ENCODE assay signal across 19 cellular contexts in genomic region chr6:87118054-87118453, GRCh38. TPM values are rescaled to one million over a fixed set of nuclear protein-coding genes. Genes with fewer than 3 reads are reported as not detected.
DNase-seq lines count a peak whose midpoint lies in the region; ATAC-seq, FAIRE-seq and TF ChIP-seq lines count a peak whose summit lies in the region.
"Had no signal": no experiment of that assay in that cellular context is flagged by ENCODE, and none has a peak within 500 bp of the region (broad histone marks: within the 10 kb centered on the region; RNA-seq: fewer than 3 reads in every experiment).

No MANE protein-coding gene starts in this region.

- no peak overlapping the region for H3K27ac Mint-ChIP-seq in activated CD4-positive, alpha-beta T cell treated with anti-CD3 and anti-CD28 coated beads, Interleukin-2, amount 10 ng/mL, durations not matched to agents 24 days and 14 days
- no peak overlapping the region for H3K27ac Mint-ChIP-seq in activated CD4-positive, alpha-beta T cell treated with anti-CD3 and anti-CD28 coated beads, Interleukin-2, amount 10 ng/mL, durations not matched to agents 7 days and 5 days
- H3K27ac Mint-ChIP-seq: H9 had no signal

- H3K9me3 ChIP-seq in RWPE2 (ENCODE audit: severe bottlenecking): no peaks in the 10 kb centered on the region

- H3K36me3 ChIP-seq in RWPE2 (ENCODE audit: low read depth): no peaks in the 10 kb centered on the region
- H3K36me3 ChIP-seq: BLaER1 had no signal

- H3K4me3 ChIP-seq in RWPE2 (ENCODE audit: severe bottlenecking): no peak overlapping the region
- H3K4me3 ChIP-seq: BLaER1 had no signal

- peaks cover 35% of the 10 kb centered on the region for H3K27me3 Mint-ChIP-seq in activated CD4-positive, alpha-beta T cell treated with anti-CD3 and anti-CD28 coated beads, Interleukin-2, amount 10 ng/mL, durations not matched to agents 24 days and 14 days
- H3K27me3 Mint-ChIP-seq in activated CD4-positive, alpha-beta T cell treated with anti-CD3 and anti-CD28 coated beads, Interleukin-2, amount 10 ng/mL, durations not matched to agents 7 days and 5 days: peaks cover 26% of the 10 kb centered on the region

- H3K9me3 Mint-ChIP-seq in activated CD4-positive, alpha-beta T cell treated with anti-CD3 and anti-CD28 coated beads, Interleukin-2, amount 10 ng/mL, durations not matched to agents 24 days and 14 days: no peaks in the 10 kb centered on the region
- no peaks in the 10 kb centered on the region for H3K9me3 Mint-ChIP-seq in activated CD4-positive, alpha-beta T cell treated with anti-CD3 and anti-CD28 coated beads, Interleukin-2, amount 10 ng/mL, durations not matched to agents 7 days and 5 days

- no peak for TF ChIP-seq CTCF in RWPE2 (IDR thresholded peaks at IDR 0.05; ENCODE audit: poor library complexity, severe bottlenecking)
- TF ChIP-seq CTCF in foreskin keratinocyte (conservative IDR thresholded peaks at IDR 0.05): no peak

- POLR2A ChIA-PET in activated CD4-positive, alpha-beta T cell treated with anti-CD3 and anti-CD28 coated beads, Interleukin-2, amount 10 ng/mL, durations not matched to agents 7 days and 5 days (lab: Charles Lee): no interaction called here

- H3K4me1 ChIP-seq in RWPE2 (ENCODE audit: insufficient read depth, poor library complexity, severe bottlenecking) (peaks cover 5% of the 10 kb centered on the region), foreskin keratinocyte (peaks cover 10% of the 10 kb centered on the region)
- H3K4me1 ChIP-seq: BLaER1 had no signal

- ATAC-seq in RWPE2 (ENCODE audit: low read depth) (peak; percentile 100), foreskin keratinocyte (peak; percentile 100)

- no peak overlapping the region for H3K4me3 Mint-ChIP-seq in activated CD4-positive, alpha-beta T cell treated with anti-CD3 and anti-CD28 coated beads, Interleukin-2, amount 10 ng/mL, durations not matched to agents 24 days and 14 days
- H3K4me3 Mint-ChIP-seq in activated CD4-positive, alpha-beta T cell treated with anti-CD3 and anti-CD28 coated beads, Interleukin-2, amount 10 ng/mL, durations not matched to agents 7 days and 5 days: no peak overlapping the region
- H3K4me3 Mint-ChIP-seq: H9 had no signal

- DNase-seq in activated CD4-positive, alpha-beta T cell treated with anti-CD3 and anti-CD28 coated beads, Interleukin-2, amount 10 ng/mL, durations not matched to agents 24 days and 14 days: peak; percentile 13
- DNase-seq in activated CD4-positive, alpha-beta T cell treated with anti-CD3 and anti-CD28 coated beads, Interleukin-2, amount 10 ng/mL, durations not matched to agents 7 days and 5 days: no peak
- DNase-seq in RWPE2 (ENCODE audit: low spot score) (no peak), foreskin keratinocyte (peak; percentile 71 to 87), urothelium cell line (ENCODE audit: low spot score) (peak; percentile 2), NCI-H2029 treated with DMSO at 0.1 percent for 48 hours (lab: John Stamatoyannopoulos, UW) (no peak), NOMO-1 (lab: John Stamatoyannopoulos, UW; ENCODE audit: unreplicated experiment in 2 of 2) (no peak)
- no peak for DNase-seq in stimulated activated CD4-positive, alpha-beta T cell treated with anti-CD3 and anti-CD28 coated beads, Interleukin-2, amount 100 ng/mL, for 48 hours
- DNase-seq: DMS 273 treated with DMSO at 0.1 percent for 48 hours, H9, KBM-7, MM.1S, NCI-H1105 treated with DMSO at 0.1 percent for 48 hours, NCI-H187, NCI-H774, SIG-M5 had no signal

- CTCF ChIA-PET in activated CD4-positive, alpha-beta T cell treated with anti-CD3 and anti-CD28 coated beads, Interleukin-2, amount 10 ng/mL, durations not matched to agents 7 days and 5 days (lab: Charles Lee): interaction anchor here (1.6 kb wide), 1 partner anchor 14 kb away, joined by 4 read pairs; no protein-coding TSS in a partner anchor

- H3K27me3 ChIP-seq in RWPE2 (ENCODE audit: insufficient read depth, poor library complexity, severe bottlenecking) (no peaks in the 10 kb centered on the region), foreskin keratinocyte (no peaks in the 10 kb centered on the region)
- H3K27me3 ChIP-seq: BLaER1 had no signal

- peak overlapping the region; percentile 56 for H3K27ac ChIP-seq in RWPE2 (ENCODE audit: poor library complexity, severe bottlenecking)
- no peak overlapping the region for H3K27ac ChIP-seq in foreskin keratinocyte
- H3K27ac ChIP-seq: 22Rv1, BLaER1 had no signal

- no peak for FAIRE-seq in urothelium cell line (lab: Jason Lieb, UNC)
- FAIRE-seq: RCC 7860 had no signal

- intact Hi-C loops in activated CD4-positive, alpha-beta T cell treated with anti-CD3 and anti-CD28 coated beads, Interleukin-2, amount 10 ng/mL, durations not matched to agents 24 days and 14 days (cut with micrococcal nuclease): no loop called here

- no peaks in the 10 kb centered on the region for H3K4me1 Mint-ChIP-seq in activated CD4-positive, alpha-beta T cell treated with anti-CD3 and anti-CD28 coated beads, Interleukin-2, amount 10 ng/mL, durations not matched to agents 24 days and 14 days
- H3K4me1 Mint-ChIP-seq in activated CD4-positive, alpha-beta T cell treated with anti-CD3 and anti-CD28 coated beads, Interleukin-2, amount 10 ng/mL, durations not matched to agents 7 days and 5 days: no peaks in the 10 kb centered on the region

- H3K36me3 Mint-ChIP-seq in activated CD4-positive, alpha-beta T cell treated with anti-CD3 and anti-CD28 coated beads, Interleukin-2, amount 10 ng/mL, durations not matched to agents 24 days and 14 days (ENCODE audit: low read depth): no peaks in the 10 kb centered on the region
- H3K36me3 Mint-ChIP-seq in activated CD4-positive, alpha-beta T cell treated with anti-CD3 and anti-CD28 coated beads, Interleukin-2, amount 10 ng/mL, durations not matched to agents 7 days and 5 days (ENCODE audit: low read depth): no peaks in the 10 kb centered on the region

RNA-seq across cellular contexts. Expression of gene CGA, which starts 23.1 kb away (rescaled TPM):
- total RNA-seq in activated CD4-positive, alpha-beta T cell treated with anti-CD3 and anti-CD28 coated beads, Interleukin-2, amount 10 ng/mL, durations not matched to agents 24 days and 14 days: not detected in 2 replicates
- not detected for total RNA-seq in activated CD4-positive, alpha-beta T cell treated with anti-CD3 and anti-CD28 coated beads, Interleukin-2, amount 10 ng/mL, durations not matched to agents 7 days and 5 days
- total RNA-seq in foreskin keratinocyte: not detected in 2 replicates
- polyA plus RNA-seq in foreskin keratinocyte: not detected in 2 replicates
- total RNA-seq: H9 had no signal

RNA-seq across cellular contexts. Expression of gene ZNF292, which starts 37.3 kb away (rescaled TPM):
- 61.2 and 63.7 TPM in 2 replicates for total RNA-seq in activated CD4-positive, alpha-beta T cell treated with anti-CD3 and anti-CD28 coated beads, Interleukin-2, amount 10 ng/mL, durations not matched to agents 24 days and 14 days
- 10 to 100 TPM; 51.5 to 56.0 TPM for total RNA-seq in activated CD4-positive, alpha-beta T cell treated with anti-CD3 and anti-CD28 coated beads, Interleukin-2, amount 10 ng/mL, durations not matched to agents 7 days and 5 days
- total RNA-seq in foreskin keratinocyte: 8.9 and 10.3 TPM in 2 replicates
- 0.71 and 0.74 TPM in 2 replicates for polyA plus RNA-seq in foreskin keratinocyte

Comparison
In these comparisons a context has a peak if more than half of its experiments do, and no peak if none do; other contexts are left out.
1. DNase-seq: peak in activated CD4-positive, alpha-beta T cell treated with anti-CD3 and anti-CD28 coated beads, Interleukin-2, amount 10 ng/mL, durations not matched to agents 24 days and 14 days (single experiment), foreskin keratinocyte (2 of 2) and urothelium cell line (single experiment); none in activated CD4-positive, alpha-beta T cell treated with anti-CD3 and anti-CD28 coated beads, Interleukin-2, amount 10 ng/mL, durations not matched to agents 7 days and 5 days (single experiment), RWPE2 (single experiment), NCI-H2029 treated with DMSO at 0.1 percent for 48 hours (single experiment), stimulated activated CD4-positive, alpha-beta T cell treated with anti-CD3 and anti-CD28 coated beads, Interleukin-2, amount 100 ng/mL, for 48 hours (0 of 2) and NOMO-1 (0 of 2).